11 cellular contexts compared by ENCODE assay signal in genomic region chr19:22784051-22784450, GRCh38. TPM values are rescaled to one million over a fixed set of nuclear protein-coding genes. Genes with fewer than 3 reads are reported as not detected.
DNase-seq lines count a peak whose midpoint lies in the region; ATAC-seq and TF ChIP-seq lines count a peak whose summit lies in the region.
"Had no signal": no experiment of that assay in that cellular context is flagged by ENCODE, and none has a peak within 500 bp of the region (broad histone marks: within the 10 kb centered on the region; RNA-seq: fewer than 3 reads in every experiment).

TSS of gene ZNF99 (minus strand) at chr19:22784151. CDS start at chr19:22784016, 135 bp downstream.

- H3K27ac Mint-ChIP-seq in stimulated activated naive B cell treated with anti-CD40 and anti-IgM and Interleukin-4, amounts not matched to agents 10 μg/mL and 1 μg/mL and 100 μg/mL, for 72 hours = peak within 1 kb of the TSS; percentile 91
- H3K27ac Mint-ChIP-seq: activated naive CD4-positive, alpha-beta T cell treated with anti-CD3 and anti-CD28 coated beads for 36 hours; endodermal cell had no signal

- 0 to 1% methylated on average over 6 to 17 of the region's 17 CpGs for WGBS in body of pancreas, 2 donors
- 47% methylated on average over 17 of the region's 17 CpGs; no CpG with 5 or more reads in 1 of the 2 donors for WGBS in transverse colon (ENCODE audit: low coverage in 1 of 2), 2 donors

- DNase-seq in KG1 (lab: John Stamatoyannopoulos, UW) (peak; percentile 77), body of pancreas (peak; percentile 12 to 27 (median 18)), left lobe of liver (ENCODE audit: low spot score) (peak; percentile 48), Karpas-422 (no peak), transverse colon (no peak)
- DNase-seq in stimulated activated naive B cell treated with anti-CD40 and anti-IgM and Interleukin-4, amounts not matched to agents 10 μg/mL and 1 μg/mL and 100 μg/mL, for 72 hours = peak; percentile 37
- DNase-seq: activated naive CD4-positive, alpha-beta T cell treated with anti-CD3 and anti-CD28 coated beads for 36 hours; endodermal cell had no signal

- H3K4me3 Mint-ChIP-seq in stimulated activated naive B cell treated with anti-CD40 and anti-IgM and Interleukin-4, amounts not matched to agents 10 μg/mL and 1 μg/mL and 100 μg/mL, for 72 hours = peak within 1 kb of the TSS; percentile 82
- H3K4me3 Mint-ChIP-seq: activated naive CD4-positive, alpha-beta T cell treated with anti-CD3 and anti-CD28 coated beads for 36 hours; endodermal cell had no signal

- no peaks in the 10 kb centered on the region for H3K9me2 ChIP-seq in Karpas-422 (replicated peaks; ENCODE audit: insufficient read depth, low read length)

- peaks cover 12 to 17% of the 10 kb centered on the region in 2 donors for H3K9me3 Mint-ChIP-seq in stimulated activated naive B cell treated with anti-CD40 and anti-IgM and Interleukin-4, amounts not matched to agents 10 μg/mL and 1 μg/mL and 100 μg/mL, for 72 hours

- TF ChIP-seq EP300 in transverse colon (IDR thresholded peaks at IDR 0.05; ENCODE audit: low read depth) = no peak

- H3K79me2 ChIP-seq in Karpas-422 (ENCODE audit: low read length) = no peaks in the 10 kb centered on the region

- intact Hi-C loops in body of pancreas (cut with DNase I) (no loop called here), transverse colon (cut with DNase I; ENCODE audit: low total_unique reads) (no loop called here)

- H3K4me3 ChIP-seq in body of pancreas = no peak within 1 kb of the TSS
- H3K4me3 ChIP-seq in Karpas-422 (ENCODE audit: low read length) = no peak within 1 kb of the TSS
- peak within 1 kb of the TSS in 2 of 4 donors; percentile 1 to 7 for H3K4me3 ChIP-seq in transverse colon

- H3K4me2 ChIP-seq in Karpas-422 (ENCODE audit: low read depth, low read length, poor library complexity, severe bottlenecking) = no peak within 1 kb of the TSS

- H4K20me1 ChIP-seq in Karpas-422 (ENCODE audit: insufficient read depth, low read depth, low read length) = no peaks in the 10 kb centered on the region

- H3K36me3 ChIP-seq in body of pancreas (replicated peaks in 1 of 2; ENCODE audit: insufficient read depth in 1 of 2, low read depth in 2 of 2) (no peaks in the 10 kb centered on the region), Karpas-422 (ENCODE audit: insufficient read depth, low read length) (no peaks in the 10 kb centered on the region), transverse colon (no peaks in the 10 kb centered on the region)

- TF ChIP-seq CTCF in body of pancreas (IDR thresholded peaks at IDR 0.05) = no peak
- TF ChIP-seq CTCF in transverse colon (IDR thresholded peaks at IDR 0.05) = no peak

- H3K27ac ChIP-seq in body of pancreas = no peak within 1 kb of the TSS
- H3K27ac ChIP-seq in Karpas-422 (ENCODE audit: low read length) = no peak within 1 kb of the TSS
- H3K27ac ChIP-seq in transverse colon = no peak within 1 kb of the TSS
- H3K27ac ChIP-seq: VCaP had no signal

- H3K36me3 Mint-ChIP-seq in stimulated activated naive B cell treated with anti-CD40 and anti-IgM and Interleukin-4, amounts not matched to agents 10 μg/mL and 1 μg/mL and 100 μg/mL, for 72 hours = peaks cover 4 to 12% of the 10 kb centered on the region in 2 donors

- peaks cover 1 to 6% of the 10 kb centered on the region in 2 donors for H3K4me1 Mint-ChIP-seq in stimulated activated naive B cell treated with anti-CD40 and anti-IgM and Interleukin-4, amounts not matched to agents 10 μg/mL and 1 μg/mL and 100 μg/mL, for 72 hours
- H3K4me1 Mint-ChIP-seq: endodermal cell had no signal

- H3K27me3 Mint-ChIP-seq in stimulated activated naive B cell treated with anti-CD40 and anti-IgM and Interleukin-4, amounts not matched to agents 10 μg/mL and 1 μg/mL and 100 μg/mL, for 72 hours = peaks cover 0 to 7% of the 10 kb centered on the region in 2 donors

- H3K27me3 ChIP-seq in body of pancreas (no peaks in the 10 kb centered on the region), Karpas-422 (ENCODE audit: low read length) (no peaks in the 10 kb centered on the region), transverse colon (no peaks in the 10 kb centered on the region)

- in situ Hi-C loops in transverse colon (cut with MboI; ENCODE audit: low pct_ligation_motif_present in 1 of 4, low pct_unique_long_range_greater_than_20kb in 1 of 4, low sequenced_read_pairs in 3 of 4) = no loop called here

- TF ChIP-seq POLR2A in body of pancreas (IDR thresholded peaks at IDR 0.05) (no peak), transverse colon (IDR thresholded peaks at IDR 0.05) (no peak)

- no peaks in the 10 kb centered on the region for H3K4me1 ChIP-seq in body of pancreas
- H3K4me1 ChIP-seq in Karpas-422 (ENCODE audit: low read length) = no peaks in the 10 kb centered on the region
- no peaks in the 10 kb centered on the region for H3K4me1 ChIP-seq in transverse colon

- H3K9ac ChIP-seq in Karpas-422 (ENCODE audit: low read length) = no peak within 1 kb of the TSS

- H3K9me3 ChIP-seq in body of pancreas (peaks cover 0 to 4% (median 0%) of the 10 kb centered on the region in 3 donors), Karpas-422 (ENCODE audit: low read length) (no peaks in the 10 kb centered on the region; the same call in 1 of the 2 replicates), transverse colon (peaks cover 0 to 7% of the 10 kb centered on the region in 2 donors)

- H2AFZ ChIP-seq in Karpas-422 (ENCODE audit: low read length) = no peak within 1 kb of the TSS

- ATAC-seq in body of pancreas = peak; percentile 24
- ATAC-seq in left lobe of liver = peak; percentile 48
- ATAC-seq in stimulated activated naive B cell treated with anti-CD40 and anti-IgM and Interleukin-4, amounts not matched to agents 10 μg/mL and 1 μg/mL and 100 μg/mL, for 72 hours (replicated peaks) = peak; percentile 86 to 94
- ATAC-seq in HG02973 (IDR thresholded peaks at IDR 0.05; ENCODE audit: unreplicated experiment) = no peak
- ATAC-seq in HG03520 (IDR thresholded peaks at IDR 0.05; ENCODE audit: unreplicated experiment) = no peak

RNA-seq across cellular contexts. Expression of gene ZNF99, which starts in this region (rescaled TPM):
- total RNA-seq in body of pancreas (not detected), left lobe of liver (not detected), transverse colon (not detected)
- total RNA-seq in Karpas-422 (2014; rRNA removed; shearing (Covaris generic); ENCODE audit: low replicate concordance) = not detected in 2 replicates
- total RNA-seq: activated naive CD4-positive, alpha-beta T cell treated with anti-CD3 and anti-CD28 coated beads for 36 hours; endodermal cell had no signal

Comparison
In these comparisons a context has a peak if more than half of its experiments do, and no peak if none do; other contexts are left out.
1. Peak in DNase-seq and ATAC-seq in body of pancreas; RNA of the gene not detected or under 1 TPM.
2. Peak in DNase-seq and ATAC-seq in left lobe of liver; RNA of the gene not detected or under 1 TPM.
3. DNase-seq: peak in KG1 (single experiment) and stimulated activated naive B cell treated with anti-CD40 and anti-IgM and Interleukin-4, amounts not matched to agents 10 μg/mL and 1 μg/mL and 100 μg/mL, for 72 hours (single experiment); none in Karpas-422 (single experiment) and transverse colon (single experiment).
4. ATAC-seq: peak in stimulated activated naive B cell treated with anti-CD40 and anti-IgM and Interleukin-4, amounts not matched to agents 10 μg/mL and 1 μg/mL and 100 μg/mL, for 72 hours (2 of 2); none in HG02973 (single experiment) and HG03520 (single experiment).